Comparison of ENCODE assay signal across 2 cellular contexts in genomic region chr2:188949046-188949818, GRCh38.
TF ChIP-seq lines count a peak whose summit lies in the region.

No MANE protein-coding gene starts in this region.

TF ChIP-seq in GM23338, 12 proteins besides CTCF, POLR2A, EP300 and RAD21:
- TF ChIP-seq ZNF462 (CRISPR knock-in tag; IDR thresholded peaks at IDR 0.05) (no peak), EZH2 (IDR thresholded peaks at IDR 0.05; ENCODE audit: low read depth, unreplicated experiment) (no peak), EZH2phosphoT487 (IDR thresholded peaks at IDR 0.05; ENCODE audit: unreplicated experiment) (no peak), REST (IDR thresholded peaks at IDR 0.05; ENCODE audit: unreplicated experiment) (no peak), NANOG (IDR thresholded peaks at IDR 0.05; ENCODE audit: borderline replicate concordance) (no peak), CREB1 (CRISPR knock-in tag; IDR thresholded peaks at IDR 0.05; ENCODE audit: low read depth) (no peak), ZNF114 (CRISPR knock-in tag; IDR thresholded peaks at IDR 0.05) (no peak), ZNF331 (CRISPR knock-in tag; IDR thresholded peaks at IDR 0.05; ENCODE audit: low read depth) (no peak), ETS1 (IDR thresholded peaks at IDR 0.05) (no peak), POLR2AphosphoS5 (IDR thresholded peaks at IDR 0.05; ENCODE audit: low read depth) (no peak)

TF ChIP-seq in IMR-90, 13 proteins besides CTCF, POLR2A, EP300 and RAD21 (continued from another document):
- TF ChIP-seq ELK1 (IDR thresholded peaks at IDR 0.05; ENCODE audit: borderline replicate concordance, low read depth, low read length), result no peak
- TF ChIP-seq USF2 (IDR thresholded peaks at IDR 0.05; ENCODE audit: low read depth, low read length), result no peak
- no peak for TF ChIP-seq MAFK (IDR thresholded peaks at IDR 0.05; ENCODE audit: low read depth, low read length)
- TF ChIP-seq MAZ (IDR thresholded peaks at IDR 0.05; ENCODE audit: borderline replicate concordance, low read depth, low read length), result no peak
- TF ChIP-seq NFE2L2 (IDR thresholded peaks at IDR 0.05; ENCODE audit: low read depth, low read length), result no peak
- no peak for TF ChIP-seq CHD1 (IDR thresholded peaks at IDR 0.05; ENCODE audit: low read depth, low read length)
- TF ChIP-seq CEBPB (IDR thresholded peaks at IDR 0.05; ENCODE audit: low read depth, low read length), result no peak
